In genomic region chr5:17050236-17050635, GRCh38 we compare ENCODE assay signal across 5 cellular contexts.
"Had no signal": no experiment of that assay in that cellular context is flagged by ENCODE, and none has a peak within 500 bp of the region (broad histone marks: within the 10 kb centered on the region; RNA-seq: fewer than 3 reads in every experiment).

No MANE protein-coding gene starts in this region.

- DNase-seq: GM23248, H9, HCEC 1CT, IMR-90 had no signal

- H3K27ac ChIP-seq: GM23248 had no signal

- H3K9me3 Mint-ChIP-seq: H9 had no signal

- H3K4me1 Mint-ChIP-seq: H9 had no signal

- H3K4me3 Mint-ChIP-seq: H9 had no signal

- ATAC-seq: K562 had no signal

- H3K4me3 ChIP-seq: GM23248, K562 had no signal

- H3K27ac Mint-ChIP-seq: H9 had no signal
